ENCODE assay signal across 9 cellular contexts in the genomic region with DNA sequence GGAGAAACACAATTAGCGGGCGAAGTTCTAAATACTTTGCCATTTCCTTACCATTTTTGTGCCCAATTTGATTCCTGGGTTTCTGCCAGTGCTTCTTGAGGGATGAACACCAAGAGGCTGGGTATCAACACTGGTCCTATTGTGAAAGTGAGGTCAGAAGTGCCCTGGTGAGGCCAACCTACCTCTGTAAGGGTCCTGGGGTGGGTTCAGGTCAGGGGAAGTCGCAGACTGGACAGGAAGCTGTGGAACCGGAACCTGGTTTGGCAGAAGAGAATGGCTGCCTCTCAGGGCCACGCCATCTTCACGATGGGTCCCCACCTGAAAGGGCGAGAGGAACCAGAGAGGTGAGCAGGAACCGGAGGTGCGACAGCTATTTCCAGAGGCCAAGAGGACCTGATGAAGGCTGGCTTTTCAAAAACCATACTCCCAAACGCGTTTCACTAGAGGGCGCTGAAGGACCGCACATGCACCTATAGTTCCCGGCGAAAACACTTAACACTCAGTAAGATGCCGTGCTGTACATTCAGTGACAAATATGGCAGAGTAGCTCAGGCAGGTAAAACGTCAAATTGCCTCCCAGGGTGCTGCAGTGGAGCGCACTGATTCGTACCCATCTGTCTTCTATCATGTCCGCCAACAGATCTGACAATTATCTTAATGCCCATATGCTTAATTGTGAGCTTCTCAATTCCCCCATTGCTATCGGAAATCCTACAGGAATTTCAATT.
DNase-seq lines count a peak whose midpoint lies in the region; ATAC-seq and TF ChIP-seq lines count a peak whose summit lies in the region.
"Had no signal": no experiment of that assay in that cellular context is flagged by ENCODE, and none has a peak within 500 bp of the region (broad histone marks: within the 10 kb centered on the region; RNA-seq: fewer than 3 reads in every experiment).

No MANE protein-coding gene starts in this region.

- no peak overlapping the region for H3K4me3 Mint-ChIP-seq in T-cell
- H3K4me3 Mint-ChIP-seq: CD4-positive, CD25-positive, alpha-beta regulatory T cell had no signal

- TF ChIP-seq POLR2A in breast epithelium (IDR thresholded peaks at IDR 0.05), result no peak

- TF ChIP-seq CTCF in breast epithelium (IDR thresholded peaks at IDR 0.05), result peak; percentile 29 to 79 (median 63)

- H3K27me3 Mint-ChIP-seq in T-cell, result no peaks in the 10 kb centered on the region
- H3K27me3 Mint-ChIP-seq: CD4-positive, CD25-positive, alpha-beta regulatory T cell had no signal

- H3K36me3 Mint-ChIP-seq in T-cell, result no peaks in the 10 kb centered on the region
- H3K36me3 Mint-ChIP-seq: CD4-positive, CD25-positive, alpha-beta regulatory T cell had no signal

- H3K4me1 ChIP-seq in breast epithelium, result no peaks in the 10 kb centered on the region

- DNase-seq in activated effector memory CD4-positive, alpha-beta T cell treated with anti-CD3 and anti-CD28 coated beads, Interleukin-2, amount 50 U/mL, for 16 hours, result peak; percentile 68
- no peak for DNase-seq in activated effector memory CD4-positive, alpha-beta T cell treated with Interleukin-2 at 50 U/mL for 16 hours
- DNase-seq in NCI-H1694 treated with DMSO at 0.1 percent for 48 hours (lab: John Stamatoyannopoulos, UW) (peak; percentile 89), T-cell (peak in 29 of 34 experiments; percentile 1 to 36 (median 12)), breast epithelium (ENCODE audit: low spot score in 2 of 2) (peak; percentile 63 to 64), islet precursor cell (peak; percentile 83)
- DNase-seq in stimulated activated CD4-positive, alpha-beta T cell treated with anti-CD3 and anti-CD28 coated beads, Interleukin-15, amount 100 ng/mL, for 24 hours, result peak; percentile 73

- intact Hi-C loops in breast epithelium (cut with DNase I; ENCODE audit: low total_unique reads), result no loop called here

- H3K27ac Mint-ChIP-seq in T-cell, result no peak overlapping the region
- H3K27ac Mint-ChIP-seq: CD4-positive, CD25-positive, alpha-beta regulatory T cell had no signal

- H3K4me3 ChIP-seq in breast epithelium, result peak overlapping the region in 1 of 3 donors; percentile 39

- H3K27ac ChIP-seq in breast epithelium, result peak overlapping the region in 1 of 2 donors; percentile 48

- H3K4me1 Mint-ChIP-seq in T-cell, result no peaks in the 10 kb centered on the region

- CTCF ChIA-PET in T-cell (lab: Charles Lee), result interaction anchor here (0.5 to 1.4 kb wide), 7 partner anchors 10 to 1673 kb away, joined by 3 to 7 read pairs (median 3); no protein-coding TSS in a partner anchor

- POLR2A ChIA-PET in T-cell (lab: Charles Lee), result no interaction called here

- no peaks in the 10 kb centered on the region for H3K27me3 ChIP-seq in breast epithelium

- H3K9me3 ChIP-seq in breast epithelium, result no peaks in the 10 kb centered on the region

- H3K36me3 ChIP-seq in breast epithelium, result no peaks in the 10 kb centered on the region

- H3K9me3 Mint-ChIP-seq in T-cell, result no peaks in the 10 kb centered on the region
- H3K9me3 Mint-ChIP-seq: CD4-positive, CD25-positive, alpha-beta regulatory T cell had no signal

- ATAC-seq in HG02973 (IDR thresholded peaks at IDR 0.05; ENCODE audit: unreplicated experiment) (peak; percentile 66), T-cell (replicated peaks in 1 of 4) (peak in 2 of 4 experiments; percentile 11 to 40)
